2 cellular contexts compared by ENCODE assay signal in genomic region chr11:24312464-24313238, GRCh38.
TF ChIP-seq lines count a peak whose summit lies in the region.

No MANE protein-coding gene starts in this region.

TF ChIP-seq in SK-N-SH, 30 proteins besides CTCF, POLR2A, EP300 and RAD21 (continued from another document):
- TF ChIP-seq RXRA (IDR thresholded peaks at IDR 0.05; ENCODE audit: borderline replicate concordance, low read depth) (no peak), TCF12 (IDR thresholded peaks at IDR 0.05) (no peak), CHD2 (IDR thresholded peaks at IDR 0.05; ENCODE audit: low read length, partially characterized antibody) (no peak), SMC3 (IDR thresholded peaks at IDR 0.05; ENCODE audit: low read depth, low read length) (no peak), MAX (IDR thresholded peaks at IDR 0.05; ENCODE audit: low read depth) (no peak), NRF1 (IDR thresholded peaks at IDR 0.05; ENCODE audit: low read depth, low read length) (no peak), RFX5 (IDR thresholded peaks at IDR 0.05; ENCODE audit: low read length) (no peak), RCOR1 (IDR thresholded peaks at IDR 0.05; ENCODE audit: low read length) (no peak), TAF1 (IDR thresholded peaks at IDR 0.05; ENCODE audit: borderline replicate concordance, low read depth, low read length) (no peak)

TF ChIP-seq in SK-N-SH treated with all-trans-retinoic acid at 6 μM for 48 hours, 23 proteins besides CTCF, POLR2A, EP300 and RAD21 (continued from another document):
- TF ChIP-seq ZNF565 (CRISPR knock-in tag; conservative IDR thresholded peaks at IDR 0.05; ENCODE audit: low read depth) = no peak
- no peak for TF ChIP-seq PATZ1 (CRISPR knock-in tag; IDR thresholded peaks at IDR 0.05; ENCODE audit: borderline replicate concordance)
- no peak for TF ChIP-seq ZNF8 (CRISPR knock-in tag; IDR thresholded peaks at IDR 0.05)
